21 cellular contexts compared by ENCODE assay signal in the genomic region with DNA sequence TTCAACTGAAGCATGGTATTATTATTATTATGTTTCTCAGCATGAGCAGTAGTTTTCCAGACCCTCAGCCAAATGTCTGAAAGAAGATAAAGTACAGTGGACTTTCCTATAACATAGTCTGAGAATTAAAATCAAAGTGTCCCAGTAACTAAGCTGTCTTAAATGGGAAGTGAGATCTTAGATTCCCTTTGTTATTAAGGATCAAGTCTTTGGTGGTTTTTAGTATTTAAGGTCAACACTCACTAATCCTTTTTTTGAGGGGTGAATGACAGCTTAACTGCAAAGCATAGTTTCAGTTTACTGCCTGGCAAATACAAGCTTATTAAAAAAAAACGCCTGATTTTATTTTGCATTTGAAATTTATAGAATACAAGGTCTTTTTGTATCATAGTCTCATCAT.
"Had no signal": no experiment of that assay in that cellular context is flagged by ENCODE, and none has a peak within 500 bp of the region (broad histone marks: within the 10 kb centered on the region; RNA-seq: fewer than 3 reads in every experiment).

No MANE protein-coding gene starts in this region.

- H3K27ac ChIP-seq: colonic mucosa, dorsolateral prefrontal cortex, esophagus muscularis mucosa, foreskin keratinocyte, gastroesophageal sphincter, heart left ventricle, hepatocyte, left lung, lower lobe of right lung had no signal

- FAIRE-seq: endothelial cell of umbilical vein, keratinocyte had no signal

- H3K4me3 ChIP-seq: colonic mucosa, dorsolateral prefrontal cortex, esophagus muscularis mucosa, gastroesophageal sphincter, heart left ventricle, hepatocyte, left lung, lower lobe of right lung, mucosa of descending colon had no signal

- H3K4me1 ChIP-seq: colonic mucosa, foreskin keratinocyte, left lung, lower lobe of right lung had no signal

- H3K36me3 ChIP-seq: colonic mucosa, esophagus muscularis mucosa, gastroesophageal sphincter, heart left ventricle, left lung, lower lobe of right lung had no signal

- ATAC-seq: foreskin keratinocyte, gastroesophageal sphincter, heart left ventricle, left cardiac atrium, left lung, left ventricle myocardium superior, lower lobe of right lung, mucosa of descending colon had no signal

- H3K27me3 ChIP-seq: colonic mucosa, dorsolateral prefrontal cortex, esophagus muscularis mucosa, foreskin keratinocyte, gastroesophageal sphincter, heart left ventricle, hepatocyte, left lung had no signal

- H3K9me3 ChIP-seq: colonic mucosa, esophagus muscularis mucosa, gastroesophageal sphincter, heart left ventricle, left lung, lower lobe of right lung, mucosa of descending colon had no signal

- DNase-seq: colonic mucosa; dermis blood vessel endothelial cell; dorsolateral prefrontal cortex; effector CD4-positive, alpha-beta T cell; effector memory CD4-positive, alpha-beta T cell; foreskin keratinocyte; heart left ventricle; hypothalamus; immature natural killer cell; left cardiac atrium; left lung; left ventricle myocardium superior; lower lobe of right lung; mesenchymal stem cell; mucosa of descending colon; naive B cell had no signal
